In the genomic region with DNA sequence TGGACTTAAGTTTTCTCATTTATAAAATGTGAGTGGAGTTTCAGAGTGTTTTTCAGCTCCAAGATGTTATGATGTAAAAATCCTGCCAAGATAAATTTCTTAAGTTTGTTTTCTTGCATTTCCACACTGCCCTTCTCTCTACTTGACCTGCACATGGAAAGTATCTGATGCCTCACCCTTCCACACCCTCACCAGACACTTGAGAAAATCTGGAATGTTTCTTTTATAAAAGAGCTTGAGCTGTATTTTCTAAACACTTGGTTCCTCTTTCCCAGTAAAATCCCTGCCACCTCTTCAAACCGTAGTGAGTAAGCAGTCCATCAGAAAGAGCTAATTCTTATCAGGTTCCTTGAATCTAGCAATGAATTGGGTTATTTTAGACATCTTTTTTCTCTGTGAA, we compare ENCODE assay signal across 1 cellular context.
TF ChIP-seq lines count a peak whose summit lies in the region.

No MANE protein-coding gene starts in this region.

TF ChIP-seq in IMR-90, 13 proteins besides CTCF, POLR2A, EP300 and RAD21 (continued from another document):
- TF ChIP-seq, protein P1, sequence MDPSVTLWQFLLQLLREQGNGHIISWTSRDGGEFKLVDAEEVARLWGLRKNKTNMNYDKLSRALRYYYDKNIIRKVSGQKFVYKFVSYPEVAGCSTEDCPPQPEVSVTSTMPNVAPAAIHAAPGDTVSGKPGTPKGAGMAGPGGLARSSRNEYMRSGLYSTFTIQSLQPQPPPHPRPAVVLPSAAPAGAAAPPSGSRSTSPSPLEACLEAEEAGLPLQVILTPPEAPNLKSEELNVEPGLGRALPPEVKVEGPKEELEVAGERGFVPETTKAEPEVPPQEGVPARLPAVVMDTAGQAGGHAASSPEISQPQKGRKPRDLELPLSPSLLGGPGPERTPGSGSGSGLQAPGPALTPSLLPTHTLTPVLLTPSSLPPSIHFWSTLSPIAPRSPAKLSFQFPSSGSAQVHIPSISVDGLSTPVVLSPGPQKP (IDR thresholded peaks at IDR 0.05; ENCODE audit: borderline replicate concordance, low read depth, low read length), result no peak
- TF ChIP-seq CHD1 (IDR thresholded peaks at IDR 0.05; ENCODE audit: low read depth, low read length), result no peak
- TF ChIP-seq RCOR1 (IDR thresholded peaks at IDR 0.05; ENCODE audit: insufficient replicate concordance, low read length), result no peak
- no peak for TF ChIP-seq FOS (IDR thresholded peaks at IDR 0.05; ENCODE audit: low read depth, low read length)
- no peak for TF ChIP-seq CEBPB (IDR thresholded peaks at IDR 0.05; ENCODE audit: low read depth, low read length)
- TF ChIP-seq SMC3 (IDR thresholded peaks at IDR 0.05; ENCODE audit: low read depth, low read length), result no peak
- no peak for TF ChIP-seq BHLHE40 (IDR thresholded peaks at IDR 0.05; ENCODE audit: low read depth, low read length)
- TF ChIP-seq, protein P2, sequence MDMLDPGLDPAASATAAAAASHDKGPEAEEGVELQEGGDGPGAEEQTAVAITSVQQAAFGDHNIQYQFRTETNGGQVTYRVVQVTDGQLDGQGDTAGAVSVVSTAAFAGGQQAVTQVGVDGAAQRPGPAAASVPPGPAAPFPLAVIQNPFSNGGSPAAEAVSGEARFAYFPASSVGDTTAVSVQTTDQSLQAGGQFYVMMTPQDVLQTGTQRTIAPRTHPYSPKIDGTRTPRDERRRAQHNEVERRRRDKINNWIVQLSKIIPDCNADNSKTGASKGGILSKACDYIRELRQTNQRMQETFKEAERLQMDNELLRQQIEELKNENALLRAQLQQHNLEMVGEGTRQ (IDR thresholded peaks at IDR 0.05; ENCODE audit: low read depth, low read length), result no peak
- TF ChIP-seq NFE2L2 (IDR thresholded peaks at IDR 0.05; ENCODE audit: low read depth, low read length), result no peak
- no peak for TF ChIP-seq MXI1 (IDR thresholded peaks at IDR 0.05; ENCODE audit: borderline replicate concordance, low read depth, low read length)
- no peak for TF ChIP-seq MAFK (IDR thresholded peaks at IDR 0.05; ENCODE audit: low read depth, low read length)
- TF ChIP-seq RFX5 (IDR thresholded peaks at IDR 0.05; ENCODE audit: low read depth, low read length), result no peak
